8 cellular contexts compared by ENCODE assay signal in the genomic region with DNA sequence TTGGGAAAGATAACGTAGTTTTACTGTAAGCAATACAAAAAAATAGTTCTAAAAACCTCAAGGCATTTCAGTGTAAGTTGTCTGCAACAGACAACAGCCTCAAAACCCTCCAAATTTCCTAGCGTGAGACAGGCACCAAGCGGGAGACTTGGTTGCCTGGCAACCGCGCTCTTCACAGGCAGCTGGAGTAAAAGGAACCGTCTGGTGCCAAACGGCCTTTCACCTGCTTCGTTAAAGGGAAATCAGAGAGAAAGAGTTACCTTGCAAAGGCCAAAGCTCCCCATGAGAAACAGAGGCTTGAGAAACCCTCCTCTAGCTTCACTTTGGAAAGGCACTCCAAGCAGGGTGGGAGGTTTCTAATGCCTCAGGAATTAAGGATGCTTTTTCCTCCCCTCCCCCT.
DNase-seq lines count a peak whose midpoint lies in the region; ATAC-seq and TF ChIP-seq lines count a peak whose summit lies in the region.

No MANE protein-coding gene starts in this region.

- no peak for ATAC-seq in HG02798 (IDR thresholded peaks at IDR 0.05; ENCODE audit: poor library complexity, unreplicated experiment)

- peak; percentile 2 for DNase-seq in stimulated activated CD4-positive, alpha-beta T cell treated with anti-CD3 and anti-CD28 coated beads, Interleukin-1b, Interleukin-23, amount 100 ng/mL, for 48 hours
- no peak for DNase-seq in stimulated activated CD4-positive, alpha-beta T cell treated with anti-CD3 and anti-CD28 coated beads, Interleukin-4, amount 100 ng/mL, for 4 hours
- DNase-seq in NCI-H2196 treated with DMSO at 0.1 percent for 48 hours (lab: John Stamatoyannopoulos, UW; ENCODE audit: unreplicated experiment) (peak; percentile 59), epithelial cell of proximal tubule (ENCODE audit: low read depth) (no peak), superior temporal gyrus (ENCODE audit: extremely low spot score) (peak; percentile 73), AML-193 (lab: John Stamatoyannopoulos, UW) (no peak), NOMO-1 treated with dmso at 0.1 percent for 144 hours (lab: John Stamatoyannopoulos, UW; ENCODE audit: unreplicated experiment) (no peak)

- TF ChIP-seq CTCF in epithelial cell of proximal tubule (conservative IDR thresholded peaks at IDR 0.05; ENCODE audit: low read depth, low read length), result no peak

- H3K4me3 ChIP-seq in epithelial cell of proximal tubule (ENCODE audit: low read depth, low read length), result peak overlapping the region; percentile 8

Comparison
In these comparisons a context has a peak if more than half of its experiments do, and no peak if none do; other contexts are left out.
1. DNase-seq: peak in stimulated activated CD4-positive, alpha-beta T cell treated with anti-CD3 and anti-CD28 coated beads, Interleukin-1b, Interleukin-23, amount 100 ng/mL, for 48 hours (single experiment), NCI-H2196 treated with DMSO at 0.1 percent for 48 hours (single experiment) and superior temporal gyrus (single experiment); none in stimulated activated CD4-positive, alpha-beta T cell treated with anti-CD3 and anti-CD28 coated beads, Interleukin-4, amount 100 ng/mL, for 4 hours (0 of 2), epithelial cell of proximal tubule (single experiment), AML-193 (0 of 2) and NOMO-1 treated with dmso at 0.1 percent for 144 hours (single experiment).